In the genomic region with DNA sequence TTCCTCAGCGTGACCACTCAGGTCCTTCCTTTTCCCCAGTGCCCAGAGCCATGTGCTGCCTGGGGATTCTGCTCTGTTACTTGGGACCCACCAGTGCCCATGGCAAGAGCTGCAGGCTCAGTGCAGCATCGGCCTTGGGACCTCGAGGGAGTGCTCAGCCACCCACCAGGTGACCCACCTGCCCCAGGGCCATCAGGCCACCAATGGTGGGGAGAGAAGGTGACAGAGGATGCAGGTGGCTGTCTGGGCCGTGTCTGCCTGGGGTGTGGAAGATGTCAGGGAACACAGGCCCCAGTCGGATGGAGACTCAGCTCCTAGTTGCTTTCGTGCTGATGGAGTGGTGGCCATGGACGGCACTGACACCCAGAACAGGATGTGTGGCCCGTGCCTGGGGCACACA, we compare ENCODE assay signal across 18 cellular contexts.
DNase-seq lines count a peak whose midpoint lies in the region; ATAC-seq, FAIRE-seq and TF ChIP-seq lines count a peak whose summit lies in the region.
"Had no signal": no experiment of that assay in that cellular context is flagged by ENCODE, and none has a peak within 500 bp of the region (broad histone marks: within the 10 kb centered on the region; RNA-seq: fewer than 3 reads in every experiment).

No MANE protein-coding gene starts in this region.

- H3K79me2 ChIP-seq in Karpas-422 (ENCODE audit: low read length) (no peaks in the 10 kb centered on the region), hepatocyte (no peaks in the 10 kb centered on the region)

- H3K36me3 ChIP-seq in Karpas-422 (ENCODE audit: insufficient read depth, low read length) (no peaks in the 10 kb centered on the region), hepatocyte (replicated peaks; ENCODE audit: insufficient read depth, low read depth) (no peaks in the 10 kb centered on the region)
- H3K36me3 ChIP-seq: HAP-1, Peyer's patch had no signal

- no peaks in the 10 kb centered on the region; the same call in 1 of the 2 replicates for H3K4me1 ChIP-seq in Karpas-422 (ENCODE audit: low read length)
- peaks cover 54% of the 10 kb centered on the region for H3K4me1 ChIP-seq in hepatocyte (ENCODE audit: insufficient read depth)
- H3K4me1 ChIP-seq: HAP-1 had no signal

- H3K9me3 Mint-ChIP-seq in osteocyte (ENCODE audit: unreplicated experiment) (no peaks in the 10 kb centered on the region), glutamatergic neuron (ENCODE audit: unreplicated experiment) (peaks cover 20% of the 10 kb centered on the region)
- H3K9me3 Mint-ChIP-seq: CD14-positive monocyte had no signal

- 96% methylated on average over 8 of the region's 8 CpGs for WGBS in hepatocyte (ENCODE audit: low lambda C conversion rate, missing lambda C conversion rate)

- no peaks in the 10 kb centered on the region for H4K20me1 ChIP-seq in Karpas-422 (ENCODE audit: insufficient read depth, low read depth, low read length)
- H4K20me1 ChIP-seq in hepatocyte (ENCODE audit: insufficient read depth, poor library complexity, severe bottlenecking): no peaks in the 10 kb centered on the region

- no peak overlapping the region for H3K4me2 ChIP-seq in Karpas-422 (ENCODE audit: low read depth, low read length, poor library complexity, severe bottlenecking)
- H3K4me2 ChIP-seq in hepatocyte: no peak overlapping the region

- H3K9ac ChIP-seq in Karpas-422 (ENCODE audit: low read length): no peak overlapping the region

- H3K4me1 Mint-ChIP-seq in osteocyte (ENCODE audit: unreplicated experiment) (peaks cover 76% of the 10 kb centered on the region), glutamatergic neuron (ENCODE audit: low read depth, unreplicated experiment) (peaks cover 43% of the 10 kb centered on the region)

- H3K27me3 ChIP-seq in Karpas-422 (ENCODE audit: low read length) (no peaks in the 10 kb centered on the region), hepatocyte (no peaks in the 10 kb centered on the region)
- H3K27me3 ChIP-seq: Peyer's patch had no signal

- H3K9me2 ChIP-seq in Karpas-422 (replicated peaks; ENCODE audit: insufficient read depth, low read length): no peaks in the 10 kb centered on the region
- no peaks in the 10 kb centered on the region for H3K9me2 ChIP-seq in hepatocyte (replicated peaks; ENCODE audit: insufficient read depth)

- H2AFZ ChIP-seq in Karpas-422 (ENCODE audit: low read length): no peak overlapping the region
- no peak overlapping the region for H2AFZ ChIP-seq in hepatocyte

- H3K36me3 Mint-ChIP-seq in osteocyte (ENCODE audit: unreplicated experiment): no peaks in the 10 kb centered on the region
- H3K36me3 Mint-ChIP-seq in glutamatergic neuron (ENCODE audit: unreplicated experiment): no peaks in the 10 kb centered on the region

- DNase-seq in Daoy (ENCODE audit: low read depth): peak; percentile 3
- peak; percentile 31 for DNase-seq in Karpas-422
- peak; percentile 3 for DNase-seq in hepatocyte (ENCODE audit: low spot score)
- peak; percentile 76 for DNase-seq in osteocyte (ENCODE audit: extremely low spot score, unreplicated experiment)
- no peak for DNase-seq in glutamatergic neuron
- DNase-seq in GM12892 (ENCODE audit: insufficient read length): no peak
- DNase-seq: DMS79 treated with DMSO at 0.1 percent for 48 hours, NCI-H1105, NCI-H2081 treated with DMSO at 0.1 percent for 48 hours, NCI-H446 treated with DMSO at 0.1 percent for 48 hours, NCI-H69 had no signal

- H3K27ac Mint-ChIP-seq in osteocyte (ENCODE audit: unreplicated experiment) (no peak overlapping the region), glutamatergic neuron (ENCODE audit: unreplicated experiment) (no peak overlapping the region)

- ATAC-seq in GM18519 (IDR thresholded peaks at IDR 0.05; ENCODE audit: low FRiP score, unreplicated experiment): no peak
- ATAC-seq: Right ventricle myocardium inferior had no signal

- FAIRE-seq in GM12892 (lab: Jason Lieb, UNC): no peak
- FAIRE-seq: K562 had no signal

- H3K27me3 Mint-ChIP-seq in osteocyte (ENCODE audit: unreplicated experiment) (no peaks in the 10 kb centered on the region), glutamatergic neuron (ENCODE audit: unreplicated experiment) (peaks cover 17% of the 10 kb centered on the region)

- H3K27ac ChIP-seq in Karpas-422 (ENCODE audit: low read length): no peak overlapping the region
- H3K27ac ChIP-seq in hepatocyte: no peak overlapping the region
- H3K27ac ChIP-seq: Peyer's patch, SK-N-MC had no signal

- TF ChIP-seq CTCF in hepatocyte (IDR thresholded peaks at IDR 0.05; ENCODE audit: poor library complexity): no peak
- TF ChIP-seq CTCF in osteocyte (IDR thresholded peaks at IDR 0.05): no peak
- no peak for TF ChIP-seq CTCF in glutamatergic neuron (IDR thresholded peaks at IDR 0.05; ENCODE audit: partially characterized antibody, unreplicated experiment)

- no peak for TF ChIP-seq POLR2A in GM12892 (IDR thresholded peaks at IDR 0.05; ENCODE audit: low read depth, low read length)

- H3K4me3 Mint-ChIP-seq in osteocyte (ENCODE audit: unreplicated experiment) (no peak overlapping the region), glutamatergic neuron (ENCODE audit: unreplicated experiment) (no peak overlapping the region)
- H3K4me3 Mint-ChIP-seq: CD14-positive monocyte had no signal

- H3K4me3 ChIP-seq in Karpas-422 (ENCODE audit: low read length) (no peak overlapping the region), hepatocyte (no peak overlapping the region)
- H3K4me3 ChIP-seq: HAP-1, K562, Peyer's patch, SK-N-MC had no signal

- H3K9me3 ChIP-seq in Karpas-422 (ENCODE audit: low read length): no peaks in the 10 kb centered on the region
- H3K9me3 ChIP-seq in hepatocyte (ENCODE audit: low read depth): no peaks in the 10 kb centered on the region
- H3K9me3 ChIP-seq: HAP-1, Peyer's patch had no signal

Comparison
In these comparisons a context has a peak if more than half of its experiments do, and no peak if none do; other contexts are left out.
1. DNase-seq: peak in Daoy (single experiment), Karpas-422 (single experiment), hepatocyte (single experiment) and osteocyte (single experiment); none in glutamatergic neuron (single experiment) and GM12892 (single experiment).